28 cellular contexts compared by ENCODE assay signal in genomic region chr1:244893836-244894235, GRCh38.
"Had no signal": no experiment of that assay in that cellular context is flagged by ENCODE, and none has a peak within 500 bp of the region (broad histone marks: within the 10 kb centered on the region; RNA-seq: fewer than 3 reads in every experiment).

No MANE protein-coding gene starts in this region.

- FAIRE-seq: colon, endometrium, frontal cortex had no signal

- H3K4me3 ChIP-seq: colonic mucosa, coronary artery, dorsolateral prefrontal cortex, esophagus muscularis mucosa, esophagus squamous epithelium, gastrocnemius medialis, gastroesophageal sphincter, heart left ventricle, heart right ventricle had no signal

- ATAC-seq: effector memory CD8-positive, alpha-beta T cell; esophagus mucosa; foreskin keratinocyte; gastrocnemius medialis; gastroesophageal sphincter; heart left ventricle; heart right ventricle had no signal

- H3K4me3 Mint-ChIP-seq: dendritic cell treated with granulocyte-macrophage colony-stimulating factor and Interleukin-4, amounts not matched to agents 40 ng/mL and 50 ng/mL, for 4 days; effector memory CD8-positive, alpha-beta T cell; endodermal cell had no signal

- DNase-seq: colonic mucosa; cortex of kidney; dermis blood vessel endothelial cell; dorsolateral prefrontal cortex; effector CD4-positive, alpha-beta T cell; effector CD8-positive, alpha-beta T cell; effector memory CD4-positive, alpha-beta T cell; effector memory CD8-positive, alpha-beta T cell; endodermal cell; erythroblast; esophagus squamous epithelium; foreskin fibroblast; foreskin keratinocyte; foreskin melanocyte; gastrocnemius medialis; glutamatergic neuron; head of caudate nucleus; heart left ventricle; heart right ventricle had no signal

- H3K4me1 ChIP-seq: colonic mucosa, esophagus muscularis mucosa, esophagus squamous epithelium, foreskin keratinocyte, gastroesophageal sphincter, heart left ventricle, heart right ventricle had no signal

- H3K27ac Mint-ChIP-seq: dendritic cell treated with granulocyte-macrophage colony-stimulating factor and Interleukin-4, amounts not matched to agents 40 ng/mL and 50 ng/mL, for 4 days; effector memory CD8-positive, alpha-beta T cell; endodermal cell had no signal

- H3K9me3 Mint-ChIP-seq: dendritic cell treated with granulocyte-macrophage colony-stimulating factor and Interleukin-4, amounts not matched to agents 40 ng/mL and 50 ng/mL, for 4 days; effector memory CD8-positive, alpha-beta T cell had no signal

- H3K36me3 ChIP-seq: colonic mucosa, esophagus muscularis mucosa, esophagus squamous epithelium, gastrocnemius medialis, gastroesophageal sphincter, heart left ventricle, heart right ventricle had no signal

- H3K27ac ChIP-seq: colonic mucosa, coronary artery, dorsolateral prefrontal cortex, epithelial cell of prostate, esophagus muscularis mucosa, esophagus squamous epithelium, foreskin keratinocyte, gastrocnemius medialis, gastroesophageal sphincter, heart left ventricle, heart right ventricle had no signal

- H3K9me3 ChIP-seq: colonic mucosa, esophagus muscularis mucosa, esophagus squamous epithelium, gastrocnemius medialis, gastroesophageal sphincter, heart left ventricle had no signal

- H3K27me3 ChIP-seq: colonic mucosa, dorsolateral prefrontal cortex, esophagus muscularis mucosa, esophagus squamous epithelium, foreskin keratinocyte, gastrocnemius medialis, gastroesophageal sphincter, heart left ventricle, heart right ventricle had no signal

- H3K27me3 Mint-ChIP-seq: dendritic cell treated with granulocyte-macrophage colony-stimulating factor and Interleukin-4, amounts not matched to agents 40 ng/mL and 50 ng/mL, for 4 days had no signal

- H3K4me1 Mint-ChIP-seq: endodermal cell had no signal
